Comparison of ENCODE assay signal across 2 cellular contexts in the genomic region with DNA sequence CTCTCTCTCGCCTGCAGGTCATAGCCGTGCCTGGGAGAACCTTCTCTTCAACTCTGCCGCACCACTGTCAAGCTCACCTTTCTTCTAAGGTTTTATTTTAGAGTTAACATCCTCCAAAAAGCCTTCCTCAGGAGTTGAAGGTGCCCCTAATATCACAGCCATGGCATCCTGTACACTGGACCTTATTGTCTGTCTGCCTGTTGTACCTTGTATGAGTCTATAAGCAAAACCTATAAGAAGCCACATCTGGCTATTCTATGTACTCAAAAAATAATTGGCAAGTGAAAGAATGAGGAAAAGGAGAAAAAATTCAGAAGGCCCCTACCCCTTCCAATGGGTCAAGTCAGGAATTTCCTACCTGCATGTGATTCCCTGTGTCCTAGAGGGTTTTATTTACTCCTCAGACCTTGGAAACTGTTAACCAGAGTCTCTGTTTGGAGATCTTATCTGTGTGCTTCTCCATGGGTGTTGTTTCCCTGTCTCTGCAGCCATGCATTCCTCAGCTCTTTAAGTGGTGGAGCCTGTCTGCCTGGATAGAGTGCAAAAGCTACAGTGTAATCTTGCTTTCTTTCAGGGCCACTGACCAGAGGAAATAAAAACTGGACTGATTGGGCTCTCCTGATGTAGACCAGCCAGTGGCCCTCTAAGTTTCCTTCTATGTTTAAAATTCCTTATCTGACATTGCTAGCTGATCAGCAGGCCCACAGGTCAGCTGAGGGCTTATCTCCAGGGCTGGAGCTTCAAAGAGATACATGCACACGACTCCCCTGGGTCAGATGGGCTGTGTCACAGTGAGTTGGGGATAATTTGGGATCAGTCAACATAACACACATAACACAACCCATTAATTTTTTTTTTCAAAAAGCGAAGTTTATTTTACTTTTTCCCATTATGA.
TF ChIP-seq lines count a peak whose summit lies in the region.

No MANE protein-coding gene starts in this region.

TF ChIP-seq in K562, 482 proteins besides CTCF, POLR2A, EP300 and RAD21 (continued from another document and continues in another):
- TF ChIP-seq, protein P1, sequence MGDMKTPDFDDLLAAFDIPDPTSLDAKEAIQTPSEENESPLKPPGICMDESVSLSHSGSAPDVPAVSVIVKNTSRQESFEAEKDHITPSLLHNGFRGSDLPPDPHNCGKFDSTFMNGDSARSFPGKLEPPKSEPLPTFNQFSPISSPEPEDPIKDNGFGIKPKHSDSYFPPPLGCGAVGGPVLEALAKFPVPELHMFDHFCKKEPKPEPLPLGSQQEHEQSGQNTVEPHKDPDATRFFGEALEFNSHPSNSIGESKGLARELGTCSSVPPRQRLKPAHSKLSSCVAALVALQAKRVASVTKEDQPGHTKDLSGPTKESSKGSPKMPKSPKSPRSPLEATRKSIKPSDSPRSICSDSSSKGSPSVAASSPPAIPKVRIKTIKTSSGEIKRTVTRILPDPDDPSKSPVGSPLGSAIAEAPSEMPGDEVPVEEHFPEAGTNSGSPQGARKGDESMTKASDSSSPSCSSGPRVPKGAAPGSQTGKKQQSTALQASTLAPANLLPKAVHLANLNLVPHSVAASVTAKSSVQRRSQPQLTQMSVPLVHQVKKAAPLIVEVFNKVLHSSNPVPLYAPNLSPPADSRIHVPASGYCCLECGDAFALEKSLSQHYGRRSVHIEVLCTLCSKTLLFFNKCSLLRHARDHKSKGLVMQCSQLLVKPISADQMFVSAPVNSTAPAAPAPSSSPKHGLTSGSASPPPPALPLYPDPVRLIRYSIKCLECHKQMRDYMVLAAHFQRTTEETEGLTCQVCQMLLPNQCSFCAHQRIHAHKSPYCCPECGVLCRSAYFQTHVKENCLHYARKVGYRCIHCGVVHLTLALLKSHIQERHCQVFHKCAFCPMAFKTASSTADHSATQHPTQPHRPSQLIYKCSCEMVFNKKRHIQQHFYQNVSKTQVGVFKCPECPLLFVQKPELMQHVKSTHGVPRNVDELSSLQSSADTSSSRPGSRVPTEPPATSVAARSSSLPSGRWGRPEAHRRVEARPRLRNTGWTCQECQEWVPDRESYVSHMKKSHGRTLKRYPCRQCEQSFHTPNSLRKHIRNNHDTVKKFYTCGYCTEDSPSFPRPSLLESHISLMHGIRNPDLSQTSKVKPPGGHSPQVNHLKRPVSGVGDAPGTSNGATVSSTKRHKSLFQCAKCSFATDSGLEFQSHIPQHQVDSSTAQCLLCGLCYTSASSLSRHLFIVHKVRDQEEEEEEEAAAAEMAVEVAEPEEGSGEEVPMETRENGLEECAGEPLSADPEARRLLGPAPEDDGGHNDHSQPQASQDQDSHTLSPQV (IDR thresholded peaks at IDR 0.05) = peak; percentile 77; the same call in 1 of the 2 replicates
- TF ChIP-seq PCBP1 (IDR thresholded peaks at IDR 0.05; ENCODE audit: low read depth, low read length, poor library complexity, severe bottlenecking) (no peak), MEIS2 (IDR thresholded peaks at IDR 0.05; ENCODE audit: partially characterized antibody) (peak; percentile 65), SMARCC2 (IDR thresholded peaks at IDR 0.05; ENCODE audit: low read depth) (peak; percentile 98), CCAR2 (IDR thresholded peaks at IDR 0.05; ENCODE audit: low read depth, low read length) (0 out of 2 replicates have a peak, but pooled peaks have one; percentile 55), CREB3L1 (IDR thresholded peaks at IDR 0.05; ENCODE audit: borderline replicate concordance, low read depth) (no peak; the same call in 1 of the 2 replicates), NEUROD1 (IDR thresholded peaks at IDR 0.05; ENCODE audit: borderline replicate concordance, low read depth, low read length, partially characterized antibody) (peak; percentile 83), ZNF766 (CRISPR knock-in tag; conservative IDR thresholded peaks at IDR 0.05) (peak; percentile 56; the same call in 1 of the 2 replicates), NR2C1 (IDR thresholded peaks at IDR 0.05) (peak; percentile 67), NR2C1 (tag; IDR thresholded peaks at IDR 0.05) (peak; percentile 78), SETDB1 (IDR thresholded peaks at IDR 0.05; ENCODE audit: low read length) (no peak), POLR2AphosphoS5 (IDR thresholded peaks at IDR 0.05; ENCODE audit: control insufficient read depth, insufficient read depth, low read depth, low read length) (peak; percentile 88)
- TF ChIP-seq, protein P2, sequence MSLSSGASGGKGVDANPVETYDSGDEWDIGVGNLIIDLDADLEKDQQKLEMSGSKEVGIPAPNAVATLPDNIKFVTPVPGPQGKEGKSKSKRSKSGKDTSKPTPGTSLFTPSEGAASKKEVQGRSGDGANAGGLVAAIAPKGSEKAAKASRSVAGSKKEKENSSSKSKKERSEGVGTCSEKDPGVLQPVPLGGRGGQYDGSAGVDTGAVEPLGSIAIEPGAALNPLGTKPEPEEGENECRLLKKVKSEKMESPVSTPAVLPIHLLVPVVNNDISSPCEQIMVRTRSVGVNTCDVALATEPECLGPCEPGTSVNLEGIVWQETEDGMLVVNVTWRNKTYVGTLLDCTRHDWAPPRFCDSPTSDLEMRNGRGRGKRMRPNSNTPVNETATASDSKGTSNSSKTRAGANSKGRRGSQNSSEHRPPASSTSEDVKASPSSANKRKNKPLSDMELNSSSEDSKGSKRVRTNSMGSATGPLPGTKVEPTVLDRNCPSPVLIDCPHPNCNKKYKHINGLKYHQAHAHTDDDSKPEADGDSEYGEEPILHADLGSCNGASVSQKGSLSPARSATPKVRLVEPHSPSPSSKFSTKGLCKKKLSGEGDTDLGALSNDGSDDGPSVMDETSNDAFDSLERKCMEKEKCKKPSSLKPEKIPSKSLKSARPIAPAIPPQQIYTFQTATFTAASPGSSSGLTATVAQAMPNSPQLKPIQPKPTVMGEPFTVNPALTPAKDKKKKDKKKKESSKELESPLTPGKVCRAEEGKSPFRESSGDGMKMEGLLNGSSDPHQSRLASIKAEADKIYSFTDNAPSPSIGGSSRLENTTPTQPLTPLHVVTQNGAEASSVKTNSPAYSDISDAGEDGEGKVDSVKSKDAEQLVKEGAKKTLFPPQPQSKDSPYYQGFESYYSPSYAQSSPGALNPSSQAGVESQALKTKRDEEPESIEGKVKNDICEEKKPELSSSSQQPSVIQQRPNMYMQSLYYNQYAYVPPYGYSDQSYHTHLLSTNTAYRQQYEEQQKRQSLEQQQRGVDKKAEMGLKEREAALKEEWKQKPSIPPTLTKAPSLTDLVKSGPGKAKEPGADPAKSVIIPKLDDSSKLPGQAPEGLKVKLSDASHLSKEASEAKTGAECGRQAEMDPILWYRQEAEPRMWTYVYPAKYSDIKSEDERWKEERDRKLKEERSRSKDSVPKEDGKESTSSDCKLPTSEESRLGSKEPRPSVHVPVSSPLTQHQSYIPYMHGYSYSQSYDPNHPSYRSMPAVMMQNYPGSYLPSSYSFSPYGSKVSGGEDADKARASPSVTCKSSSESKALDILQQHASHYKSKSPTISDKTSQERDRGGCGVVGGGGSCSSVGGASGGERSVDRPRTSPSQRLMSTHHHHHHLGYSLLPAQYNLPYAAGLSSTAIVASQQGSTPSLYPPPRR (CRISPR knock-in tag; IDR thresholded peaks at IDR 0.05; ENCODE audit: borderline replicate concordance) = no peak

TF ChIP-seq in HepG2, 621 proteins besides CTCF, POLR2A, EP300 and RAD21 (continued from another document and continues in another):
- peak; percentile 90 for TF ChIP-seq FOXO1 (CRISPR knock-in tag; IDR thresholded peaks at IDR 0.05)
- TF ChIP-seq, protein P3, sequence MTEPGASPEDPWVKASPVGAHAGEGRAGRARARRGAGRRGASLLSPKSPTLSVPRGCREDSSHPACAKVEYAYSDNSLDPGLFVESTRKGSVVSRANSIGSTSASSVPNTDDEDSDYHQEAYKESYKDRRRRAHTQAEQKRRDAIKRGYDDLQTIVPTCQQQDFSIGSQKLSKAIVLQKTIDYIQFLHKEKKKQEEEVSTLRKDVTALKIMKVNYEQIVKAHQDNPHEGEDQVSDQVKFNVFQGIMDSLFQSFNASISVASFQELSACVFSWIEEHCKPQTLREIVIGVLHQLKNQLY (CRISPR knock-in tag; IDR thresholded peaks at IDR 0.05) = peak; percentile 47; the same call in 1 of the 2 replicates
- TF ChIP-seq, protein P4, sequence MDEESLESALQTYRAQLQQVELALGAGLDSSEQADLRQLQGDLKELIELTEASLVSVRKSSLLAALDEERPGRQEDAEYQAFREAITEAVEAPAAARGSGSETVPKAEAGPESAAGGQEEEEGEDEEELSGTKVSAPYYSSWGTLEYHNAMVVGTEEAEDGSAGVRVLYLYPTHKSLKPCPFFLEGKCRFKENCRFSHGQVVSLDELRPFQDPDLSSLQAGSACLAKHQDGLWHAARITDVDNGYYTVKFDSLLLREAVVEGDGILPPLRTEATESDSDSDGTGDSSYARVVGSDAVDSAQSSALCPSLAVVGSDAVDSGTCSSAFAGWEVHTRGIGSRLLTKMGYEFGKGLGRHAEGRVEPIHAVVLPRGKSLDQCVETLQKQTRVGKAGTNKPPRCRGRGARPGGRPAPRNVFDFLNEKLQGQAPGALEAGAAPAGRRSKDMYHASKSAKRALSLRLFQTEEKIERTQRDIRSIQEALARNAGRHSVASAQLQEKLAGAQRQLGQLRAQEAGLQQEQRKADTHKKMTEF (CRISPR knock-in tag; IDR thresholded peaks at IDR 0.05) = peak; percentile 74
- peak; percentile 74 for TF ChIP-seq SKI (IDR thresholded peaks at IDR 0.05; ENCODE audit: partially characterized antibody)
- TF ChIP-seq, protein P5, sequence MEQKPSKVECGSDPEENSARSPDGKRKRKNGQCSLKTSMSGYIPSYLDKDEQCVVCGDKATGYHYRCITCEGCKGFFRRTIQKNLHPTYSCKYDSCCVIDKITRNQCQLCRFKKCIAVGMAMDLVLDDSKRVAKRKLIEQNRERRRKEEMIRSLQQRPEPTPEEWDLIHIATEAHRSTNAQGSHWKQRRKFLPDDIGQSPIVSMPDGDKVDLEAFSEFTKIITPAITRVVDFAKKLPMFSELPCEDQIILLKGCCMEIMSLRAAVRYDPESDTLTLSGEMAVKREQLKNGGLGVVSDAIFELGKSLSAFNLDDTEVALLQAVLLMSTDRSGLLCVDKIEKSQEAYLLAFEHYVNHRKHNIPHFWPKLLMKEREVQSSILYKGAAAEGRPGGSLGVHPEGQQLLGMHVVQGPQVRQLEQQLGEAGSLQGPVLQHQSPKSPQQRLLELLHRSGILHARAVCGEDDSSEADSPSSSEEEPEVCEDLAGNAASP (CRISPR knock-in tag; IDR thresholded peaks at IDR 0.05; ENCODE audit: borderline replicate concordance) = peak; percentile 94; the same call in 1 of the 2 replicates
- TF ChIP-seq NONO (IDR thresholded peaks at IDR 0.05) = no peak
- TF ChIP-seq NONO (CRISPR knock-in tag; conservative IDR thresholded peaks at IDR 0.05) = 0 out of 2 replicates have a peak, but pooled peaks have one; percentile 22
- TF ChIP-seq GABPA (IDR thresholded peaks at IDR 0.05; ENCODE audit: low read depth, low read length) = no peak
- peak; percentile 35; the same call in 1 of the 2 replicates for TF ChIP-seq GABPA (CRISPR knock-in tag; IDR thresholded peaks at IDR 0.05; ENCODE audit: low read depth)
- 0 out of 2 replicates have a peak, but pooled peaks have one; percentile 13 for TF ChIP-seq KDM1A (CRISPR knock-in tag; IDR thresholded peaks at IDR 0.05)
- no peak for TF ChIP-seq ZNF136 (CRISPR knock-in tag; IDR thresholded peaks at IDR 0.05; ENCODE audit: low read depth)
- TF ChIP-seq FOSL1 (CRISPR knock-in tag; IDR thresholded peaks at IDR 0.05; ENCODE audit: borderline replicate concordance) = no peak
- TF ChIP-seq ZFY (CRISPR knock-in tag; IDR thresholded peaks at IDR 0.05) = peak; percentile 22; the same call in 1 of the 2 replicates
- TF ChIP-seq PHF21A (CRISPR knock-in tag; IDR thresholded peaks at IDR 0.05) = peak; percentile 93
- peak; percentile 91 for TF ChIP-seq DPF2 (CRISPR knock-in tag; IDR thresholded peaks at IDR 0.05; ENCODE audit: borderline replicate concordance, low read depth)
- TF ChIP-seq HDAC2 (CRISPR knock-in tag; IDR thresholded peaks at IDR 0.05) = peak; percentile 96
- TF ChIP-seq PRPF4 (IDR thresholded peaks at IDR 0.05; ENCODE audit: low read depth, low read length, poor library complexity, severe bottlenecking) = no peak
- TF ChIP-seq HMGXB3 (CRISPR knock-in tag; IDR thresholded peaks at IDR 0.05; ENCODE audit: borderline replicate concordance) = peak; percentile 94
